Comparison of ENCODE assay signal across 31 cellular contexts in genomic region chr1:202665417-202665816, GRCh38. TPM values are rescaled to one million over a fixed set of nuclear protein-coding genes. Genes with fewer than 3 reads are reported as not detected.
"Had no signal": no experiment of that assay in that cellular context is flagged by ENCODE, and none has a peak within 500 bp of the region (broad histone marks: within the 10 kb centered on the region; RNA-seq: fewer than 3 reads in every experiment).

No MANE protein-coding gene starts in this region.

- H3K4me3 ChIP-seq: colonic mucosa, esophagus squamous epithelium, gastroesophageal sphincter, heart right ventricle, left lung, lower lobe of right lung, mucosa of descending colon had no signal

- H3K27ac Mint-ChIP-seq: dendritic cell treated with granulocyte-macrophage colony-stimulating factor and Interleukin-4, amounts not matched to agents 40 ng/mL and 50 ng/mL, for 4 days; effector memory CD8-positive, alpha-beta T cell; endodermal cell; mesothelial cell of epicardium; naive B cell had no signal

- H3K9me3 ChIP-seq: colonic mucosa, esophagus squamous epithelium, gastroesophageal sphincter, heart right ventricle, left lung, lower lobe of right lung, mucosa of descending colon had no signal

- H3K4me1 Mint-ChIP-seq: endodermal cell, mesothelial cell of epicardium, naive B cell had no signal

- H3K36me3 ChIP-seq: colonic mucosa, esophagus squamous epithelium, gastroesophageal sphincter, heart right ventricle, left lung, lower lobe of right lung had no signal

- DNase-seq: colonic mucosa; cortex of kidney; effector CD8-positive, alpha-beta T cell; effector memory CD8-positive, alpha-beta T cell; endodermal cell; erythroblast; esophagus squamous epithelium; foreskin fibroblast; heart right ventricle; hippocampal formation; left cardiac atrium; left lung; left ventricle myocardium superior; lower lobe of right lung; mesenchymal stem cell; mucosa of descending colon; naive B cell had no signal

- H3K4me1 ChIP-seq: colonic mucosa, esophagus squamous epithelium, gastroesophageal sphincter, heart right ventricle, left lung, lower lobe of right lung had no signal

- H3K36me3 Mint-ChIP-seq: mesothelial cell of epicardium, naive B cell had no signal

- H3K27me3 ChIP-seq: colonic mucosa had no signal

- FAIRE-seq: endometrium, frontal cortex, islet of Langerhans, keratinocyte had no signal

- ATAC-seq: effector memory CD8-positive, alpha-beta T cell; esophagus mucosa; gastroesophageal sphincter; heart right ventricle; left cardiac atrium; left lung; left ventricle myocardium superior; lower lobe of right lung; mucosa of descending colon had no signal

- H3K4me3 Mint-ChIP-seq: dendritic cell treated with granulocyte-macrophage colony-stimulating factor and Interleukin-4, amounts not matched to agents 40 ng/mL and 50 ng/mL, for 4 days; effector memory CD8-positive, alpha-beta T cell; endodermal cell; mesothelial cell of epicardium; naive B cell had no signal

- H3K27ac ChIP-seq: colonic mucosa, epithelial cell of prostate, esophagus squamous epithelium, gastroesophageal sphincter, heart right ventricle, left lung, lower lobe of right lung had no signal

- H3K9me3 Mint-ChIP-seq: dendritic cell treated with granulocyte-macrophage colony-stimulating factor and Interleukin-4, amounts not matched to agents 40 ng/mL and 50 ng/mL, for 4 days; effector memory CD8-positive, alpha-beta T cell; endodermal cell; mesothelial cell of epicardium; naive B cell had no signal

RNA-seq across cellular contexts. Expression of gene SYT2, which starts 44.8 kb away (rescaled TPM):
- total RNA-seq: dermis microvascular lymphatic vessel endothelial cell, esophagus mucosa, esophagus squamous epithelium, left cardiac atrium, left ventricle myocardium superior, lower leg skin, lower lobe of right lung, lung microvascular endothelial cell, mesenteric fat pad, myocyte had no signal
- polyA plus RNA-seq: keratinocyte had no signal
